ENCODE assay signal across 2 cellular contexts in the genomic region with DNA sequence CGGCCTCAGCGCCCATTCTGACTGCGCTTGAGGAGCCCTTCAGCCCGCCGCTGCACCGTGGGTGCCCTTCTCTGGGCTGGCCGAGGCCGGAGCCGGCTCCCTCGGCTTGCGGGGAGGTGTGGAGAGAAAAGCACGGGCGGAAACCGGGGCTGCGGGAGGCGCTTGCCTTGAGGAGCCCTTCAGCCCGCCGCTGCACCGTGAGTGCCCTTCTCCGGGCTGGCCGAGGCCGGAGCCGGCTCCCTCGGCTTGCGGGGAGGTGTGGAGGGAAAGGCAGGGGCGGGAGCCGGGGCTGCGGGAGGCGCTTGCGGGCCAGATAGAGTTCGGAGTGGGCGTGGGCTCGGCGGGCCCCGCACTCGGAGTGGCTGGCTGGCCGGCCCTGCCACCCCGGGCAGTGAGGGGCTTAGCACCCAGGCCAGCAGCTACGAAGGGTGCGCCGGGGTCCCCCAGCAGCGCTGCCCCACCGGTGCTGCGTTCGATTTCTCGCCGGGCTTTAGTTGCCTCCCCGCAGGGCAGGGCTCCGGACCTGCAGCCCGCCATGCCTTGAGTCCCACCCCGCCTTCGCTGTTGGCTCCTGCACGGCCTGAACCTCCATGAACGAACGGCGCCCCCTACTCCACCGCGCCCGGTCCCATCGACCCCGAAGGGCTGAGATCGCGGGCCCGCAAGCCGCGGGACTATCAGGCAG.
TF ChIP-seq lines count a peak whose summit lies in the region.

No MANE protein-coding gene starts in this region.

TF ChIP-seq in IMR-90, 13 proteins besides CTCF, POLR2A, EP300 and RAD21:
- TF ChIP-seq MXI1 (IDR thresholded peaks at IDR 0.05; ENCODE audit: borderline replicate concordance, low read depth, low read length) (no peak), CEBPB (IDR thresholded peaks at IDR 0.05; ENCODE audit: low read depth, low read length) (no peak), NFE2L2 (IDR thresholded peaks at IDR 0.05; ENCODE audit: low read depth, low read length) (no peak), BHLHE40 (IDR thresholded peaks at IDR 0.05; ENCODE audit: low read depth, low read length) (no peak), RCOR1 (IDR thresholded peaks at IDR 0.05; ENCODE audit: insufficient replicate concordance, low read length) (no peak), RFX5 (IDR thresholded peaks at IDR 0.05; ENCODE audit: low read depth, low read length) (no peak), MAFK (IDR thresholded peaks at IDR 0.05; ENCODE audit: low read depth, low read length) (no peak), SMC3 (IDR thresholded peaks at IDR 0.05; ENCODE audit: low read depth, low read length) (no peak), CHD1 (IDR thresholded peaks at IDR 0.05; ENCODE audit: low read depth, low read length) (no peak)

TF ChIP-seq in K562, 482 proteins besides CTCF, POLR2A, EP300 and RAD21:
- TF ChIP-seq ZNF586 (CRISPR knock-in tag; conservative IDR thresholded peaks at IDR 0.05) (no peak), ZBTB33 (CRISPR knock-in tag; IDR thresholded peaks at IDR 0.05) (peak; percentile 38; the same call in 1 of the 2 replicates), SP1 (CRISPR knock-in tag; IDR thresholded peaks at IDR 0.05) (no peak), FIP1L1 (IDR thresholded peaks at IDR 0.05; ENCODE audit: low read depth, low read length, poor library complexity, severe bottlenecking) (peak; percentile 34), CHAMP1 (IDR thresholded peaks at IDR 0.05) (peak; percentile 54; the same call in 1 of the 2 replicates)
